Comparison of ENCODE assay signal across 3 cellular contexts in the genomic region with DNA sequence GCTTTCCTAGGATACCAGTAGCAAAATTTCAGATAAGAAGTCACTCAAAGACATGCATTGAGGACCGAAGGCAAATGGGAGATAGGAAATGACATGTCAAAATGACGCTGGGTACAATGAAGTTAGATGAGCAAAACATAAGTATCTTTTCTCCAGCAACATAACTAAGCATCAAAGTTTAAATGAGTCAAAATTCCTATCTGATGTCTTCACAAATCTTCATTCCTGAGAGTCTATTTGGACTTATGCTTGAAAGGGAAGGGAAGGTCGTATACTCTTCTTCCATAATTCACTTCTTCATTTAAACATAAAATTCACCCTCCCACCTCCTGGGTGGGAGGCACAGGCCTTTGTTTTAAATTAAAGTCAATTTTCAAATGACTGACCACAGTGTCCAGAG.
TF ChIP-seq lines count a peak whose summit lies in the region.

No MANE protein-coding gene starts in this region.

TF ChIP-seq in SK-N-SH treated with all-trans-retinoic acid at 6 μM for 48 hours, 23 proteins besides CTCF, POLR2A, EP300 and RAD21 (continues in another document):
- TF ChIP-seq, protein P1, sequence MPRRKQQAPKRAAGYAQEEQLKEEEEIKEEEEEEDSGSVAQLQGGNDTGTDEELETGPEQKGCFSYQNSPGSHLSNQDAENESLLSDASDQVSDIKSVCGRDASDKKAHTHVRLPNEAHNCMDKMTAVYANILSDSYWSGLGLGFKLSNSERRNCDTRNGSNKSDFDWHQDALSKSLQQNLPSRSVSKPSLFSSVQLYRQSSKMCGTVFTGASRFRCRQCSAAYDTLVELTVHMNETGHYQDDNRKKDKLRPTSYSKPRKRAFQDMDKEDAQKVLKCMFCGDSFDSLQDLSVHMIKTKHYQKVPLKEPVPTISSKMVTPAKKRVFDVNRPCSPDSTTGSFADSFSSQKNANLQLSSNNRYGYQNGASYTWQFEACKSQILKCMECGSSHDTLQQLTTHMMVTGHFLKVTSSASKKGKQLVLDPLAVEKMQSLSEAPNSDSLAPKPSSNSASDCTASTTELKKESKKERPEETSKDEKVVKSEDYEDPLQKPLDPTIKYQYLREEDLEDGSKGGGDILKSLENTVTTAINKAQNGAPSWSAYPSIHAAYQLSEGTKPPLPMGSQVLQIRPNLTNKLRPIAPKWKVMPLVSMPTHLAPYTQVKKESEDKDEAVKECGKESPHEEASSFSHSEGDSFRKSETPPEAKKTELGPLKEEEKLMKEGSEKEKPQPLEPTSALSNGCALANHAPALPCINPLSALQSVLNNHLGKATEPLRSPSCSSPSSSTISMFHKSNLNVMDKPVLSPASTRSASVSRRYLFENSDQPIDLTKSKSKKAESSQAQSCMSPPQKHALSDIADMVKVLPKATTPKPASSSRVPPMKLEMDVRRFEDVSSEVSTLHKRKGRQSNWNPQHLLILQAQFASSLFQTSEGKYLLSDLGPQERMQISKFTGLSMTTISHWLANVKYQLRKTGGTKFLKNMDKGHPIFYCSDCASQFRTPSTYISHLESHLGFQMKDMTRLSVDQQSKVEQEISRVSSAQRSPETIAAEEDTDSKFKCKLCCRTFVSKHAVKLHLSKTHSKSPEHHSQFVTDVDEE (CRISPR knock-in tag; IDR thresholded peaks at IDR 0.05), result no peak
- TF ChIP-seq ZNF8 (CRISPR knock-in tag; IDR thresholded peaks at IDR 0.05) (no peak), PPARA (CRISPR knock-in tag; IDR thresholded peaks at IDR 0.05; ENCODE audit: borderline replicate concordance) (no peak), OSR1 (CRISPR knock-in tag; IDR thresholded peaks at IDR 0.05) (no peak), ESRRG (CRISPR knock-in tag; IDR thresholded peaks at IDR 0.05) (no peak), ISL1 (CRISPR knock-in tag; IDR thresholded peaks at IDR 0.05) (no peak)
- TF ChIP-seq, protein P2, sequence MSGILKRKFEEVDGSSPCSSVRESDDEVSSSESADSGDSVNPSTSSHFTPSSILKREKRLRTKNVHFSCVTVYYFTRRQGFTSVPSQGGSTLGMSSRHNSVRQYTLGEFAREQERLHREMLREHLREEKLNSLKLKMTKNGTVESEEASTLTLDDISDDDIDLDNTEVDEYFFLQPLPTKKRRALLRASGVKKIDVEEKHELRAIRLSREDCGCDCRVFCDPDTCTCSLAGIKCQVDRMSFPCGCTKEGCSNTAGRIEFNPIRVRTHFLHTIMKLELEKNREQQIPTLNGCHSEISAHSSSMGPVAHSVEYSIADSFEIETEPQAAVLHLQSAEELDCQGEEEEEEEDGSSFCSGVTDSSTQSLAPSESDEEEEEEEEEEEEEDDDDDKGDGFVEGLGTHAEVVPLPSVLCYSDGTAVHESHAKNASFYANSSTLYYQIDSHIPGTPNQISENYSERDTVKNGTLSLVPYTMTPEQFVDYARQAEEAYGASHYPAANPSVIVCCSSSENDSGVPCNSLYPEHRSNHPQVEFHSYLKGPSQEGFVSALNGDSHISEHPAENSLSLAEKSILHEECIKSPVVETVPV (CRISPR knock-in tag; IDR thresholded peaks at IDR 0.05), result no peak
- TF ChIP-seq, protein P3, sequence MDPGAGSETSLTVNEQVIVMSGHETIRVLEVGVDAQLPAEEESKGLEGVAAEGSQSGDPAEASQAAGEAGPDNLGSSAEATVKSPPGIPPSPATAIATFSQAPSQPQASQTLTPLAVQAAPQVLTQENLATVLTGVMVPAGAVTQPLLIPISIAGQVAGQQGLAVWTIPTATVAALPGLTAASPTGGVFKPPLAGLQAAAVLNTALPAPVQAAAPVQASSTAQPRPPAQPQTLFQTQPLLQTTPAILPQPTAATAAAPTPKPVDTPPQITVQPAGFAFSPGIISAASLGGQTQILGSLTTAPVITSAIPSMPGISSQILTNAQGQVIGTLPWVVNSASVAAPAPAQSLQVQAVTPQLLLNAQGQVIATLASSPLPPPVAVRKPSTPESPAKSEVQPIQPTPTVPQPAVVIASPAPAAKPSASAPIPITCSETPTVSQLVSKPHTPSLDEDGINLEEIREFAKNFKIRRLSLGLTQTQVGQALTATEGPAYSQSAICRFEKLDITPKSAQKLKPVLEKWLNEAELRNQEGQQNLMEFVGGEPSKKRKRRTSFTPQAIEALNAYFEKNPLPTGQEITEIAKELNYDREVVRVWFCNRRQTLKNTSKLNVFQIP (CRISPR knock-in tag; IDR thresholded peaks at IDR 0.05; ENCODE audit: borderline replicate concordance, low read depth), result no peak

TF ChIP-seq in SK-N-SH, 30 proteins besides CTCF, POLR2A, EP300 and RAD21 (continues in another document):
- TF ChIP-seq, protein P4, sequence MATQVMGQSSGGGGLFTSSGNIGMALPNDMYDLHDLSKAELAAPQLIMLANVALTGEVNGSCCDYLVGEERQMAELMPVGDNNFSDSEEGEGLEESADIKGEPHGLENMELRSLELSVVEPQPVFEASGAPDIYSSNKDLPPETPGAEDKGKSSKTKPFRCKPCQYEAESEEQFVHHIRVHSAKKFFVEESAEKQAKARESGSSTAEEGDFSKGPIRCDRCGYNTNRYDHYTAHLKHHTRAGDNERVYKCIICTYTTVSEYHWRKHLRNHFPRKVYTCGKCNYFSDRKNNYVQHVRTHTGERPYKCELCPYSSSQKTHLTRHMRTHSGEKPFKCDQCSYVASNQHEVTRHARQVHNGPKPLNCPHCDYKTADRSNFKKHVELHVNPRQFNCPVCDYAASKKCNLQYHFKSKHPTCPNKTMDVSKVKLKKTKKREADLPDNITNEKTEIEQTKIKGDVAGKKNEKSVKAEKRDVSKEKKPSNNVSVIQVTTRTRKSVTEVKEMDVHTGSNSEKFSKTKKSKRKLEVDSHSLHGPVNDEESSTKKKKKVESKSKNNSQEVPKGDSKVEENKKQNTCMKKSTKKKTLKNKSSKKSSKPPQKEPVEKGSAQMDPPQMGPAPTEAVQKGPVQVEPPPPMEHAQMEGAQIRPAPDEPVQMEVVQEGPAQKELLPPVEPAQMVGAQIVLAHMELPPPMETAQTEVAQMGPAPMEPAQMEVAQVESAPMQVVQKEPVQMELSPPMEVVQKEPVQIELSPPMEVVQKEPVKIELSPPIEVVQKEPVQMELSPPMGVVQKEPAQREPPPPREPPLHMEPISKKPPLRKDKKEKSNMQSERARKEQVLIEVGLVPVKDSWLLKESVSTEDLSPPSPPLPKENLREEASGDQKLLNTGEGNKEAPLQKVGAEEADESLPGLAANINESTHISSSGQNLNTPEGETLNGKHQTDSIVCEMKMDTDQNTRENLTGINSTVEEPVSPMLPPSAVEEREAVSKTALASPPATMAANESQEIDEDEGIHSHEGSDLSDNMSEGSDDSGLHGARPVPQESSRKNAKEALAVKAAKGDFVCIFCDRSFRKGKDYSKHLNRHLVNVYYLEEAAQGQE (IDR thresholded peaks at IDR 0.05; ENCODE audit: low read depth, low read length), result no peak
- TF ChIP-seq MXI1 (IDR thresholded peaks at IDR 0.05; ENCODE audit: low read depth, low read length) (no peak), JUND (IDR thresholded peaks at IDR 0.05) (no peak), RFX5 (IDR thresholded peaks at IDR 0.05; ENCODE audit: low read length) (no peak), FOXJ3 (CRISPR knock-in tag; IDR thresholded peaks at IDR 0.05) (no peak), SMC3 (IDR thresholded peaks at IDR 0.05; ENCODE audit: low read depth, low read length) (no peak), ELF1 (IDR thresholded peaks at IDR 0.05) (no peak), FOSL2 (IDR thresholded peaks at IDR 0.05; ENCODE audit: borderline replicate concordance, low read depth) (no peak), TEAD4 (IDR thresholded peaks at IDR 0.05; ENCODE audit: borderline replicate concordance, insufficient read depth) (no peak)
- TF ChIP-seq, protein P5, sequence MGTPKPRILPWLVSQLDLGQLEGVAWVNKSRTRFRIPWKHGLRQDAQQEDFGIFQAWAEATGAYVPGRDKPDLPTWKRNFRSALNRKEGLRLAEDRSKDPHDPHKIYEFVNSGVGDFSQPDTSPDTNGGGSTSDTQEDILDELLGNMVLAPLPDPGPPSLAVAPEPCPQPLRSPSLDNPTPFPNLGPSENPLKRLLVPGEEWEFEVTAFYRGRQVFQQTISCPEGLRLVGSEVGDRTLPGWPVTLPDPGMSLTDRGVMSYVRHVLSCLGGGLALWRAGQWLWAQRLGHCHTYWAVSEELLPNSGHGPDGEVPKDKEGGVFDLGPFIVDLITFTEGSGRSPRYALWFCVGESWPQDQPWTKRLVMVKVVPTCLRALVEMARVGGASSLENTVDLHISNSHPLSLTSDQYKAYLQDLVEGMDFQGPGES (IDR thresholded peaks at IDR 0.05; ENCODE audit: low read depth, low read length), result no peak
- TF ChIP-seq, protein P6, sequence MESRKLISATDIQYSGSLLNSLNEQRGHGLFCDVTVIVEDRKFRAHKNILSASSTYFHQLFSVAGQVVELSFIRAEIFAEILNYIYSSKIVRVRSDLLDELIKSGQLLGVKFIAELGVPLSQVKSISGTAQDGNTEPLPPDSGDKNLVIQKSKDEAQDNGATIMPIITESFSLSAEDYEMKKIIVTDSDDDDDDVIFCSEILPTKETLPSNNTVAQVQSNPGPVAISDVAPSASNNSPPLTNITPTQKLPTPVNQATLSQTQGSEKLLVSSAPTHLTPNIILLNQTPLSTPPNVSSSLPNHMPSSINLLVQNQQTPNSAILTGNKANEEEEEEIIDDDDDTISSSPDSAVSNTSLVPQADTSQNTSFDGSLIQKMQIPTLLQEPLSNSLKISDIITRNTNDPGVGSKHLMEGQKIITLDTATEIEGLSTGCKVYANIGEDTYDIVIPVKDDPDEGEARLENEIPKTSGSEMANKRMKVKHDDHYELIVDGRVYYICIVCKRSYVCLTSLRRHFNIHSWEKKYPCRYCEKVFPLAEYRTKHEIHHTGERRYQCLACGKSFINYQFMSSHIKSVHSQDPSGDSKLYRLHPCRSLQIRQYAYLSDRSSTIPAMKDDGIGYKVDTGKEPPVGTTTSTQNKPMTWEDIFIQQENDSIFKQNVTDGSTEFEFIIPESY (IDR thresholded peaks at IDR 0.05; ENCODE audit: borderline replicate concordance, low read depth), result no peak

TF ChIP-seq in endothelial cell of umbilical vein, 7 proteins besides CTCF, POLR2A, EP300 and RAD21:
- TF ChIP-seq FOS (IDR thresholded peaks at IDR 0.05; ENCODE audit: borderline replicate concordance, insufficient read depth, low read length) (no peak), EZH2 (IDR thresholded peaks at IDR 0.05; ENCODE audit: borderline replicate concordance, low read depth, low read length, severe bottlenecking) (no peak), GATA2 (IDR thresholded peaks at IDR 0.05; ENCODE audit: insufficient read depth, insufficient read length, low read depth, low read length) (no peak), MYC (IDR thresholded peaks at IDR 0.05; ENCODE audit: low read depth, low read length) (no peak), JUN (IDR thresholded peaks at IDR 0.05; ENCODE audit: borderline replicate concordance, insufficient read depth, insufficient read length, low read depth) (no peak), POLR2AphosphoS5 (IDR thresholded peaks at IDR 0.05; ENCODE audit: insufficient read depth, low read depth, low read length) (no peak)
- TF ChIP-seq, protein P7, sequence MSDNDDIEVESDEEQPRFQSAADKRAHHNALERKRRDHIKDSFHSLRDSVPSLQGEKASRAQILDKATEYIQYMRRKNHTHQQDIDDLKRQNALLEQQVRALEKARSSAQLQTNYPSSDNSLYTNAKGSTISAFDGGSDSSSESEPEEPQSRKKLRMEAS (IDR thresholded peaks at IDR 0.05; ENCODE audit: insufficient read depth, insufficient read length), result no peak
